In genomic region chr3:135190658-135191057, GRCh38 we compare ENCODE assay signal across 22 cellular contexts.
DNase-seq lines count a peak whose midpoint lies in the region; ATAC-seq, FAIRE-seq and TF ChIP-seq lines count a peak whose summit lies in the region.
"Had no signal": no experiment of that assay in that cellular context is flagged by ENCODE, and none has a peak within 500 bp of the region (broad histone marks: within the 10 kb centered on the region; RNA-seq: fewer than 3 reads in every experiment).

No MANE protein-coding gene starts in this region.

- H4K5ac ChIP-seq in H1 (ENCODE audit: insufficient read length, low read depth, low read length): no peak overlapping the region

- no peak overlapping the region for H4K8ac ChIP-seq in H1 (ENCODE audit: extremely low read depth, insufficient read depth, low read length)

- no peak overlapping the region for H3K9ac ChIP-seq in H1 (replicated peaks in 1 of 4; ENCODE audit: extremely low read depth in 1 of 4, low read depth in 3 of 4, low read length in 3 of 4)
- H3K9ac ChIP-seq: BLaER1 treated with 17β-estradiol and CSF1 and Interleukin-3, amounts not matched to agents 10 nM and 100 nM had no signal

- peak; percentile 23 to 41 for DNase-seq in NCI-H526 (lab: John Stamatoyannopoulos, UW)
- DNase-seq in NCI-H526 treated with DMSO at 0.1 percent for 48 hours (lab: John Stamatoyannopoulos, UW): no peak
- DNase-seq in H1 (ENCODE audit: low read depth in 1 of 2, low spot score in 2 of 2): no peak
- DNase-seq in GM19240 (ENCODE audit: insufficient read length, low spot score): no peak
- no peak for DNase-seq in activated effector memory CD4-positive, alpha-beta T cell treated with anti-CD3 and anti-CD28 coated beads, Interleukin-2, amount 50 U/mL, for 16 hours
- DNase-seq: AML-193; Caco-2; Calu3; CD4-positive, alpha-beta T cell; CD8-positive, alpha-beta T cell; DMS79 treated with DMSO at 0.1 percent for 48 hours; GF-D8 had no signal

- H3K18ac ChIP-seq in H1 (ENCODE audit: extremely low read depth, low read length): 0 out of 2 replicates have a peak overlapping the region, but pooled peaks have one; percentile 52

- no peaks in the 10 kb centered on the region for H3K79me2 ChIP-seq in H1 (ENCODE audit: control insufficient read depth in 1 of 2, insufficient read depth in 2 of 2, low read length in 2 of 2)

- no peak for ATAC-seq in stimulated activated memory B cell treated with anti-CD40 and anti-IgM and Interleukin-4, amounts not matched to agents 10 μg/mL and 1 μg/mL and 100 μg/mL, for 72 hours
- ATAC-seq: A549; CD8-positive, alpha-beta T cell had no signal

- no peaks in the 10 kb centered on the region for H4K20me1 ChIP-seq in H1 (replicated peaks in 1 of 2; ENCODE audit: control insufficient read depth in 1 of 2, insufficient read depth in 2 of 2, low read length in 2 of 2)
- H4K20me1 ChIP-seq: BLaER1 treated with 17β-estradiol and CSF1 and Interleukin-3, amounts not matched to agents 10 nM and 100 nM had no signal

- H3K27me3 ChIP-seq in H1 (replicated peaks in 1 of 4; ENCODE audit: control insufficient read depth in 3 of 4, extremely low read depth in 1 of 4, insufficient read depth in 3 of 4, low read length in 3 of 4): no peaks in the 10 kb centered on the region
- H3K27me3 ChIP-seq: BLaER1 treated with 17β-estradiol and CSF1 and Interleukin-3, amounts not matched to agents 10 nM and 100 nM had no signal

- H3K23me2 ChIP-seq in H1 (ENCODE audit: low read depth, low read length): no peaks in the 10 kb centered on the region

- 0 out of 2 replicates have a peak overlapping the region, but pooled peaks have one; percentile 75 for H2BK20ac ChIP-seq in H1 (ENCODE audit: low read length)

- H2BK12ac ChIP-seq in H1 (ENCODE audit: low read depth, low read length): peak overlapping the region; percentile 81; the same call in 1 of the 2 replicates

- no peak overlapping the region for H4K91ac ChIP-seq in H1 (replicated peaks; ENCODE audit: insufficient read length, low read length)

- POLR2A ChIA-PET in H1 (lab: Charles Lee; ENCODE audit: partially characterized antibody): no interaction called here

- 64% methylated on average over 2 of the region's 2 CpGs; no CpG with 5 or more reads in 1 of the 2 experiments for WGBS in H1 (ENCODE audit: extremely low coverage in 1 of 2, insufficient coverage in 1 of 2, insufficient read length in 1 of 2, insufficient replicate concordance in 2 of 2, low coverage in 1 of 2, low lambda C conversion rate in 2 of 2, missing lambda C conversion rate in 1 of 2), 2 experiments

- no peaks in the 10 kb centered on the region for H3K9me3 Mint-ChIP-seq in stimulated activated memory B cell treated with anti-CD40 and anti-IgM and Interleukin-4, amounts not matched to agents 10 μg/mL and 1 μg/mL and 100 μg/mL, for 72 hours
- H3K9me3 Mint-ChIP-seq: CD8-positive, alpha-beta T cell had no signal

- no peak overlapping the region for H2BK120ac ChIP-seq in H1 (replicated peaks; ENCODE audit: low read depth, low read length)

- no peak overlapping the region for H3K23ac ChIP-seq in H1 (ENCODE audit: insufficient read length)

- H3K4me1 ChIP-seq in H1 (replicated peaks in 1 of 4; ENCODE audit: control insufficient read depth in 3 of 4, insufficient read depth in 4 of 4, low read length in 3 of 4): peaks cover 0 to 2% (median under 1%) of the 10 kb centered on the region in 4 experiments; a peak in 4 of 7 replicates
- H3K4me1 ChIP-seq: A549; BLaER1 treated with 17β-estradiol and CSF1 and Interleukin-3, amounts not matched to agents 10 nM and 100 nM; Caco-2 had no signal

- no peaks in the 10 kb centered on the region for H3K9me3 ChIP-seq in H1 (ENCODE audit: insufficient read depth in 2 of 2, low read depth in 1 of 2, low read length in 1 of 2)
- H3K9me3 ChIP-seq: A549; BLaER1 treated with 17β-estradiol and CSF1 and Interleukin-3, amounts not matched to agents 10 nM and 100 nM; Caco-2 had no signal

- no peak for TF ChIP-seq CTCF in H1 (IDR thresholded peaks at IDR 0.05; ENCODE audit: control extremely low read depth in 1 of 3, insufficient read depth in 1 of 3, low read depth in 1 of 3, low read length in 3 of 3)

- FAIRE-seq in H1 (lab: Jason Lieb, UNC): no peak
- FAIRE-seq: A549, D721Med, G401.6, GM12891, GM19239 had no signal

- no peak overlapping the region for H3K4me3 ChIP-seq in H1 (ENCODE audit: extremely low read depth in 1 of 4, insufficient read depth in 2 of 4, low read depth in 3 of 4, low read length in 4 of 4)
- H3K4me3 ChIP-seq: A549; BLaER1 treated with 17β-estradiol and CSF1 and Interleukin-3, amounts not matched to agents 10 nM and 100 nM had no signal

- H3K27me3 Mint-ChIP-seq in stimulated activated memory B cell treated with anti-CD40 and anti-IgM and Interleukin-4, amounts not matched to agents 10 μg/mL and 1 μg/mL and 100 μg/mL, for 72 hours: no peaks in the 10 kb centered on the region
- H3K27me3 Mint-ChIP-seq: B cell; CD4-positive, alpha-beta T cell had no signal

- no peak overlapping the region for H3K56ac ChIP-seq in H1 (replicated peaks; ENCODE audit: insufficient read length, low read depth, low read length)

- H3K4me2 ChIP-seq in H1 (ENCODE audit: insufficient read depth in 1 of 2, low read depth in 2 of 2, low read length in 2 of 2): no peak overlapping the region
- H3K4me2 ChIP-seq: A549; BLaER1 treated with 17β-estradiol and CSF1 and Interleukin-3, amounts not matched to agents 10 nM and 100 nM had no signal

- TF ChIP-seq POLR2A in H1 (IDR thresholded peaks at IDR 0.05; ENCODE audit: control extremely low read depth in 1 of 2, low read depth in 2 of 2, low read length in 2 of 2): no peak

- H2BK15ac ChIP-seq in H1 (ENCODE audit: low read length): no peak overlapping the region

- no peak overlapping the region for H2AFZ ChIP-seq in H1 (ENCODE audit: low read length)

- H3K4me3 Mint-ChIP-seq in stimulated activated memory B cell treated with anti-CD40 and anti-IgM and Interleukin-4, amounts not matched to agents 10 μg/mL and 1 μg/mL and 100 μg/mL, for 72 hours: no peak overlapping the region
- H3K4me3 Mint-ChIP-seq: B cell; CD4-positive, alpha-beta T cell; CD8-positive, alpha-beta T cell had no signal

- no peak for TF ChIP-seq EP300 in H1 (IDR thresholded peaks at IDR 0.05; ENCODE audit: borderline replicate concordance in 1 of 2, low read depth in 2 of 2, low read length in 2 of 2)

- peak overlapping the region; percentile 48 for H3K27ac Mint-ChIP-seq in stimulated activated memory B cell treated with anti-CD40 and anti-IgM and Interleukin-4, amounts not matched to agents 10 μg/mL and 1 μg/mL and 100 μg/mL, for 72 hours
- H3K27ac Mint-ChIP-seq: B cell; CD4-positive, alpha-beta T cell; CD8-positive, alpha-beta T cell had no signal

- no peak overlapping the region for H3K4ac ChIP-seq in H1 (replicated peaks; ENCODE audit: insufficient read length, low read depth, low read length)

- 0 out of 2 replicates have a peak overlapping the region, but pooled peaks have one; percentile 65 for H2AK5ac ChIP-seq in H1 (ENCODE audit: low read depth, low read length)

- H3K27ac ChIP-seq in H1 (ENCODE audit: low read depth, low read length): no peak overlapping the region
- H3K27ac ChIP-seq: 22Rv1; A549; BLaER1 treated with 17β-estradiol and CSF1 and Interleukin-3, amounts not matched to agents 10 nM and 100 nM; C4-2B had no signal

- H3K36me3 ChIP-seq in H1 (ENCODE audit: control insufficient read depth in 2 of 4, insufficient read depth in 4 of 4, low read length in 3 of 4): no peaks in the 10 kb centered on the region
- H3K36me3 ChIP-seq: BLaER1 treated with 17β-estradiol and CSF1 and Interleukin-3, amounts not matched to agents 10 nM and 100 nM had no signal

- peaks cover 4% of the 10 kb centered on the region for H3K36me3 Mint-ChIP-seq in stimulated activated memory B cell treated with anti-CD40 and anti-IgM and Interleukin-4, amounts not matched to agents 10 μg/mL and 1 μg/mL and 100 μg/mL, for 72 hours
- H3K36me3 Mint-ChIP-seq: CD8-positive, alpha-beta T cell had no signal

- no peaks in the 10 kb centered on the region for H3K4me1 Mint-ChIP-seq in stimulated activated memory B cell treated with anti-CD40 and anti-IgM and Interleukin-4, amounts not matched to agents 10 μg/mL and 1 μg/mL and 100 μg/mL, for 72 hours
- H3K4me1 Mint-ChIP-seq: B cell had no signal

- no peak overlapping the region for H3K14ac ChIP-seq in H1 (ENCODE audit: insufficient read length)

- no peak for TF ChIP-seq RAD21 in H1 (IDR thresholded peaks at IDR 0.05 in 1 of 2, conservative IDR thresholded peaks at IDR 0.05 in 1 of 2; ENCODE audit: low read depth in 2 of 2, low read length in 2 of 2)

- no peaks in the 10 kb centered on the region for H3K79me1 ChIP-seq in H1 (ENCODE audit: low read depth, low read length)

- peak overlapping the region; percentile 75; the same call in 1 of the 2 replicates for H2BK5ac ChIP-seq in H1 (ENCODE audit: low read depth, low read length)

- CTCF ChIA-PET in H1 (lab: Charles Lee; ENCODE audit: partially characterized antibody): interaction anchor here (0.5 to 2.1 kb wide), 4 partner anchors 46 to 435 kb away, joined by 3 to 5 read pairs (median 4); no protein-coding TSS in a partner anchor

TF ChIP-seq in H1, 55 proteins besides CTCF, POLR2A, EP300 and RAD21:
- no peak for TF ChIP-seq RFX5 (IDR thresholded peaks at IDR 0.05; ENCODE audit: borderline replicate concordance, low read depth, low read length)
- TF ChIP-seq RXRA (IDR thresholded peaks at IDR 0.05; ENCODE audit: insufficient read depth, low read depth, low read length): no peak
- TF ChIP-seq ZNF274 (IDR thresholded peaks at IDR 0.05; ENCODE audit: borderline replicate concordance, extremely low read depth, low read length): no peak
- TF ChIP-seq KDM4A (IDR thresholded peaks at IDR 0.05; ENCODE audit: low read depth, low read length, severe bottlenecking): no peak
- no peak for TF ChIP-seq CBX8 (IDR thresholded peaks at IDR 0.05; ENCODE audit: borderline replicate concordance, low read depth, low read length)
- TF ChIP-seq KDM1A (IDR thresholded peaks at IDR 0.05; ENCODE audit: borderline replicate concordance, low read length): no peak

Comparison
In these comparisons a context has a peak if more than half of its experiments do, and no peak if none do; other contexts are left out.
1. DNase-seq: peak in NCI-H526 (2 of 2); none in NCI-H526 treated with DMSO at 0.1 percent for 48 hours (single experiment), H1 (0 of 2), GM19240 (single experiment) and activated effector memory CD4-positive, alpha-beta T cell treated with anti-CD3 and anti-CD28 coated beads, Interleukin-2, amount 50 U/mL, for 16 hours (single experiment).